In the genomic region with DNA sequence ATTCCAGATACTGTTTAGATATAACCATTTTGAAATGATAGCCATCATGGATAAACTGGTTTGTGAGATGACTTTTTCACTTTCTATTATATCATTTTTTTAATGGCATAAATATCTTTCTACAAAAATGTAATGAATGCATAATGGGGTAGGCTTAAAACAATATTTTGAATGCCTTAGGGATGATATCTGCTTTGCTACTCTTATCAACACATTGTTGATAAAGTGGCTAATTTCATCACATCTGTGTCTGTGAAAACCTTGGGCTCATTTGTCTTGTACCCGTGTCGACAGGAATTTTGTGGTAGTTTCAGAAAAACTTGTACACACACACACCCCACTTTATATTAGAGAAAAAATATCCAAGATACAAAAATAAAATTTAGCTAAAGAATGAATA, we compare ENCODE assay signal across 2 cellular contexts.
TF ChIP-seq lines count a peak whose summit lies in the region.

No MANE protein-coding gene starts in this region.

TF ChIP-seq in IMR-90, 13 proteins besides CTCF, POLR2A, EP300 and RAD21:
- TF ChIP-seq RFX5 (IDR thresholded peaks at IDR 0.05; ENCODE audit: low read depth, low read length), result no peak
- TF ChIP-seq, protein P1, sequence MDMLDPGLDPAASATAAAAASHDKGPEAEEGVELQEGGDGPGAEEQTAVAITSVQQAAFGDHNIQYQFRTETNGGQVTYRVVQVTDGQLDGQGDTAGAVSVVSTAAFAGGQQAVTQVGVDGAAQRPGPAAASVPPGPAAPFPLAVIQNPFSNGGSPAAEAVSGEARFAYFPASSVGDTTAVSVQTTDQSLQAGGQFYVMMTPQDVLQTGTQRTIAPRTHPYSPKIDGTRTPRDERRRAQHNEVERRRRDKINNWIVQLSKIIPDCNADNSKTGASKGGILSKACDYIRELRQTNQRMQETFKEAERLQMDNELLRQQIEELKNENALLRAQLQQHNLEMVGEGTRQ (IDR thresholded peaks at IDR 0.05; ENCODE audit: low read depth, low read length), result no peak

TF ChIP-seq in SK-N-SH, 30 proteins besides CTCF, POLR2A, EP300 and RAD21:
- TF ChIP-seq RCOR1 (IDR thresholded peaks at IDR 0.05; ENCODE audit: low read length) (peak; percentile 70), FOSL2 (IDR thresholded peaks at IDR 0.05; ENCODE audit: borderline replicate concordance, low read depth) (no peak), POLR2AphosphoS5 (IDR thresholded peaks at IDR 0.05; ENCODE audit: low read depth, low read length) (no peak), YY1 (IDR thresholded peaks at IDR 0.05; ENCODE audit: low read depth) (no peak), SIN3A (IDR thresholded peaks at IDR 0.05; ENCODE audit: borderline replicate concordance, low read depth, low read length) (no peak), GATA2 (CRISPR knock-in tag; IDR thresholded peaks at IDR 0.05) (peak; percentile 65), CHD2 (IDR thresholded peaks at IDR 0.05; ENCODE audit: low read length, partially characterized antibody) (no peak), NRF1 (IDR thresholded peaks at IDR 0.05; ENCODE audit: low read depth, low read length) (no peak)
- TF ChIP-seq, protein P1 (IDR thresholded peaks at IDR 0.05; ENCODE audit: borderline replicate concordance, low read depth, low read length), result no peak
- TF ChIP-seq, protein P2, sequence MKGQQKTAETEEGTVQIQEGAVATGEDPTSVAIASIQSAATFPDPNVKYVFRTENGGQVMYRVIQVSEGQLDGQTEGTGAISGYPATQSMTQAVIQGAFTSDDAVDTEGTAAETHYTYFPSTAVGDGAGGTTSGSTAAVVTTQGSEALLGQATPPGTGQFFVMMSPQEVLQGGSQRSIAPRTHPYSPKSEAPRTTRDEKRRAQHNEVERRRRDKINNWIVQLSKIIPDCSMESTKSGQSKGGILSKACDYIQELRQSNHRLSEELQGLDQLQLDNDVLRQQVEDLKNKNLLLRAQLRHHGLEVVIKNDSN (IDR thresholded peaks at IDR 0.05; ENCODE audit: borderline replicate concordance, low read depth), result no peak
- TF ChIP-seq, protein P3, sequence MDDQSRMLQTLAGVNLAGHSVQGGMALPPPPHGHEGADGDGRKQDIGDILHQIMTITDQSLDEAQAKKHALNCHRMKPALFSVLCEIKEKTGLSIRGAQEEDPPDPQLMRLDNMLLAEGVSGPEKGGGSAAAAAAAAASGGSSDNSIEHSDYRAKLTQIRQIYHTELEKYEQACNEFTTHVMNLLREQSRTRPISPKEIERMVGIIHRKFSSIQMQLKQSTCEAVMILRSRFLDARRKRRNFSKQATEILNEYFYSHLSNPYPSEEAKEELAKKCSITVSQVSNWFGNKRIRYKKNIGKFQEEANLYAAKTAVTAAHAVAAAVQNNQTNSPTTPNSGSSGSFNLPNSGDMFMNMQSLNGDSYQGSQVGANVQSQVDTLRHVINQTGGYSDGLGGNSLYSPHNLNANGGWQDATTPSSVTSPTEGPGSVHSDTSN (IDR thresholded peaks at IDR 0.05), result 0 out of 2 replicates have a peak, but pooled peaks have one; percentile 15
